Comparison of ENCODE assay signal across 8 cellular contexts in the genomic region with DNA sequence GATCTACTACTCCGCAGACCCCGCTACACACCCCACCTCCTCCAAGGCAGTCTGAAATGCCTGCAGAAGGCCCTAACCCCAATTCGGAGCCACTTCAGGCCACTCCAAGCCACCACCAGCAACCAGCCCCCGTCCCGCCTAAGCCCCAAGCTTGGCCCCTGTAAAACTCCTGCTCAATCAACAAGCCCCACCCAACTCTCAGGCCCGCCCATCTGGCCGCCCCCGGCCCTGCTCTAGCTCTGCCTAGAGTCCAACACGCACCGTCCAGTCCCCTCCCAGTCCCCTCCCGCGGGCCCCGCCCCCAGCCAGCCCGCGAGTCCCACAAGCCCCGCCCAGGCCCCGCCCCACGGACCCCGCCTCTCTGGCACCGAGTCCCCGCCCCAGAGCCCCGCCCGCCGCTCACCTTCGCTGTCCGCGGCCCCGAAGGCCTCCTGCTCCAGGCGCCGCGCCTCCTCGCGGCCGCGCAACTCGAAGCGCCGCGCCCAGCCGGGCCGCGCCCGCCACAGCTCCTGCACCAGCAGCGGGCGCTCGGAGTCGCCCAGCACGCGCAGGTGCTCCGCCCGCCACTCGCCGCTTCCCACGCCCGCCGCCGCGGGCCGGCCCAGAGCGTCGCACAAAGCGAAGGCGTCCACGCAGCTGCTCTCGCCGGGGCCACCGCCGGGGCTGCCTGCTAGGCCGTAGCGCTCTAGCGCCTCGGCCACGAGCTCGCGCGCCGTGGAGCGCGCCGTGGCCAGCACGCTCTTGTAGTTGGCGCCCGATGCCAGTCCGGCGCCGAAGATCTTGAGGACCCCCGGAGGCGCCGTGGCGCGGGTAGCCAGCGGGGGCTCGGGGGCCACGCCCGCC. TPM values are rescaled to one million over a fixed set of nuclear protein-coding genes. Genes with fewer than 3 reads are reported as not detected.
DNase-seq lines count a peak whose midpoint lies in the region; ATAC-seq, FAIRE-seq and TF ChIP-seq lines count a peak whose summit lies in the region.

No MANE protein-coding gene starts in this region.

- no peaks in the 10 kb centered on the region for H3K9me2 ChIP-seq in SU-DHL-6 (replicated peaks; ENCODE audit: insufficient read depth, low read length)

- H3K4me1 ChIP-seq in cardiac muscle cell (ENCODE audit: low read depth) (no peaks in the 10 kb centered on the region), parathyroid adenoma (no peaks in the 10 kb centered on the region), thyroid gland (peaks cover 5 to 24% of the 10 kb centered on the region in 2 donors)

- TF ChIP-seq CTCF in SU-DHL-6 (IDR thresholded peaks at IDR 0.05; ENCODE audit: insufficient read depth, low read length, poor library complexity, severe bottlenecking) (no peak), cardiac muscle cell (IDR thresholded peaks at IDR 0.05; ENCODE audit: low read depth, low read length) (peak; percentile 17), parathyroid adenoma (IDR thresholded peaks at IDR 0.05) (peak; percentile 25), thyroid gland (IDR thresholded peaks at IDR 0.05) (peak in 3 of 6 experiments; percentile 53 to 74 (median 63))

- H3K9me3 ChIP-seq in SU-DHL-6 (ENCODE audit: insufficient read depth, low read length) (no peaks in the 10 kb centered on the region), cardiac muscle cell (ENCODE audit: low read depth) (no peaks in the 10 kb centered on the region), parathyroid adenoma (ENCODE audit: control insufficient read depth, low read length) (no peaks in the 10 kb centered on the region), thyroid gland (no peaks in the 10 kb centered on the region)

- DNase-seq in DMS53 (lab: John Stamatoyannopoulos, UW) (peak; percentile 98), H54 (ENCODE audit: insufficient read length, low spot score) (peak; percentile 85), NCI-H1092 (lab: John Stamatoyannopoulos, UW) (peak; percentile 78), cardiac muscle cell (ENCODE audit: low read depth in 1 of 2, low spot score in 1 of 2) (peak; percentile 88 to 97), thyroid gland (peak; percentile 92 to 95)
- peak; percentile 93 for DNase-seq in activated naive CD8-positive, alpha-beta T cell treated with anti-CD3 and anti-CD28 coated beads, Interleukin-2, amount 10 ng/mL, durations not matched to agents 7 days and 5 days

- H3K4me2 ChIP-seq in SU-DHL-6 (ENCODE audit: low read depth, low read length, poor library complexity, severe bottlenecking), result peak overlapping the region; percentile 16
- peak overlapping the region; percentile 65 for H3K4me2 ChIP-seq in parathyroid adenoma (ENCODE audit: low read length)

- peak overlapping the region; percentile 61 for H3K27ac Mint-ChIP-seq in activated naive CD8-positive, alpha-beta T cell treated with anti-CD3 and anti-CD28 coated beads, Interleukin-2, amount 10 ng/mL, durations not matched to agents 7 days and 5 days

- no peak overlapping the region for H3K9ac ChIP-seq in SU-DHL-6 (ENCODE audit: low read length)
- peak overlapping the region; percentile 17 for H3K9ac ChIP-seq in parathyroid adenoma

- H3K36me3 ChIP-seq in SU-DHL-6 (ENCODE audit: low read length) (no peaks in the 10 kb centered on the region), cardiac muscle cell (no peaks in the 10 kb centered on the region), parathyroid adenoma (ENCODE audit: control insufficient read depth, insufficient read depth, low read length) (no peaks in the 10 kb centered on the region), thyroid gland (no peaks in the 10 kb centered on the region)

- POLR2A ChIA-PET in activated naive CD8-positive, alpha-beta T cell treated with anti-CD3 and anti-CD28 coated beads, Interleukin-2, amount 10 ng/mL, durations not matched to agents 7 days and 5 days (lab: Charles Lee), result interaction anchor here (0.7 to 2.4 kb wide), 6 partner anchors 11 to 93 kb away, joined by 3 to 9 read pairs (median 4); partner anchors contain the start of gene CA11

- H2AFZ ChIP-seq in SU-DHL-6 (ENCODE audit: low read depth, low read length, severe bottlenecking) (no peak overlapping the region), parathyroid adenoma (peak overlapping the region; percentile 92)

- H3K79me2 ChIP-seq in SU-DHL-6 (ENCODE audit: insufficient read depth, low read length), result no peaks in the 10 kb centered on the region
- no peaks in the 10 kb centered on the region for H3K79me2 ChIP-seq in parathyroid adenoma

- H3K27me3 ChIP-seq in SU-DHL-6 (ENCODE audit: low read length), result no peaks in the 10 kb centered on the region
- H3K27me3 ChIP-seq in cardiac muscle cell, result peaks cover 24% of the 10 kb centered on the region
- H3K27me3 ChIP-seq in parathyroid adenoma (ENCODE audit: control insufficient read depth, insufficient read depth, low read length), result no peaks in the 10 kb centered on the region
- no peaks in the 10 kb centered on the region for H3K27me3 ChIP-seq in thyroid gland

- no peak for FAIRE-seq in H54 (lab: Jason Lieb, UNC)

- no peaks in the 10 kb centered on the region for H3F3A ChIP-seq in SU-DHL-6 (ENCODE audit: insufficient read depth)

- TF ChIP-seq POLR2A in H54 (IDR thresholded peaks at IDR 0.05; ENCODE audit: low read depth, low read length) (no peak), thyroid gland (IDR thresholded peaks at IDR 0.05) (peak in 1 of 2 donors; percentile 61)

- H3K4me3 ChIP-seq in SU-DHL-6 (ENCODE audit: insufficient read depth, low read length, poor library complexity, severe bottlenecking) (no peak overlapping the region), cardiac muscle cell (peak overlapping the region; percentile 87), parathyroid adenoma (ENCODE audit: low read depth, low read length) (peak overlapping the region; percentile 41), thyroid gland (replicated peaks in 1 of 3) (peak overlapping the region in 2 of 3 donors; percentile 25 to 55)

- no peak overlapping the region for H3K27ac ChIP-seq in SU-DHL-6 (ENCODE audit: low read depth, low read length)
- H3K27ac ChIP-seq in cardiac muscle cell, result no peak overlapping the region
- H3K27ac ChIP-seq in parathyroid adenoma, result peak overlapping the region; percentile 50
- peak overlapping the region; percentile 54 to 74 (median 72) for H3K27ac ChIP-seq in thyroid gland

- 7 to 23% methylated on average over 5 to 8 of the region's 95 CpGs for WGBS in thyroid gland, 2 donors

- H4K20me1 ChIP-seq in SU-DHL-6 (ENCODE audit: low read depth, low read length), result no peaks in the 10 kb centered on the region

- H3K9me3 Mint-ChIP-seq in activated naive CD8-positive, alpha-beta T cell treated with anti-CD3 and anti-CD28 coated beads, Interleukin-2, amount 10 ng/mL, durations not matched to agents 7 days and 5 days, result no peaks in the 10 kb centered on the region

- peak overlapping the region; percentile 66 for H3K4me3 Mint-ChIP-seq in activated naive CD8-positive, alpha-beta T cell treated with anti-CD3 and anti-CD28 coated beads, Interleukin-2, amount 10 ng/mL, durations not matched to agents 7 days and 5 days

- intact Hi-C loops in thyroid gland (cut with DNase I), result no loop called here

- no peaks in the 10 kb centered on the region for H3K36me3 Mint-ChIP-seq in activated naive CD8-positive, alpha-beta T cell treated with anti-CD3 and anti-CD28 coated beads, Interleukin-2, amount 10 ng/mL, durations not matched to agents 7 days and 5 days

- peaks cover 23% of the 10 kb centered on the region for H3K27me3 Mint-ChIP-seq in activated naive CD8-positive, alpha-beta T cell treated with anti-CD3 and anti-CD28 coated beads, Interleukin-2, amount 10 ng/mL, durations not matched to agents 7 days and 5 days

- ATAC-seq in activated naive CD8-positive, alpha-beta T cell treated with anti-CD3 and anti-CD28 coated beads, Interleukin-2, amount 10 ng/mL, durations not matched to agents 7 days and 5 days (ENCODE audit: low read depth), result peak; percentile 97

- peaks cover 11% of the 10 kb centered on the region for H3K4me1 Mint-ChIP-seq in activated naive CD8-positive, alpha-beta T cell treated with anti-CD3 and anti-CD28 coated beads, Interleukin-2, amount 10 ng/mL, durations not matched to agents 7 days and 5 days

RNA-seq across cellular contexts. Expression of gene RASIP1, which starts 1.6 kb away (rescaled TPM):
- not detected for total RNA-seq in activated naive CD8-positive, alpha-beta T cell treated with anti-CD3 and anti-CD28 coated beads, Interleukin-2, amount 10 ng/mL, durations not matched to agents 7 days and 5 days
- 3.2 and 5.5 TPM in 2 replicates for total RNA-seq in cardiac muscle cell
- polyA plus RNA-seq in cardiac muscle cell, result 1.5 and 2.9 TPM in 2 replicates
- 10 to 100 TPM in 2 of 4 donors, 1 to 10 TPM in 2; 9.7 to 25.8 (median 14.0) TPM for total RNA-seq in thyroid gland

RNA-seq across cellular contexts. Expression of gene IZUMO1, which starts 7.9 kb away (rescaled TPM):
- total RNA-seq in activated naive CD8-positive, alpha-beta T cell treated with anti-CD3 and anti-CD28 coated beads, Interleukin-2, amount 10 ng/mL, durations not matched to agents 7 days and 5 days, result not detected
- not detected in 2 replicates for total RNA-seq in cardiac muscle cell
- polyA plus RNA-seq in cardiac muscle cell, result 0.94 TPM in 1 of 2 replicates, not detected in the other
- total RNA-seq in thyroid gland, result 1 to 10 TPM in 2 of 4 donors, not detected in 2; 1.1 TPM

RNA-seq across cellular contexts. Expression of gene FUT1, which starts 13.7 kb away (rescaled TPM):
- total RNA-seq in activated naive CD8-positive, alpha-beta T cell treated with anti-CD3 and anti-CD28 coated beads, Interleukin-2, amount 10 ng/mL, durations not matched to agents 7 days and 5 days, result under 1 TPM; 0.14 to 0.22 TPM
- 0.14 and 0.21 TPM in 2 replicates for total RNA-seq in cardiac muscle cell
- polyA plus RNA-seq in cardiac muscle cell, result not detected in 2 replicates
- total RNA-seq in thyroid gland, result 1 to 10 TPM; 1.7 to 3.0 (median 2.0) TPM

RNA-seq across cellular contexts. Expression of gene FGF21, which starts 16.5 kb away (rescaled TPM):
- not detected for total RNA-seq in activated naive CD8-positive, alpha-beta T cell treated with anti-CD3 and anti-CD28 coated beads, Interleukin-2, amount 10 ng/mL, durations not matched to agents 7 days and 5 days
- total RNA-seq in cardiac muscle cell (not detected in 2 replicates), thyroid gland (not detected)
- polyA plus RNA-seq in cardiac muscle cell, result not detected in 2 replicates

RNA-seq across cellular contexts. Expression of gene MAMSTR, which starts 19.3 kb away (rescaled TPM):
- 1 to 10 TPM; 1.5 to 2.1 TPM for total RNA-seq in activated naive CD8-positive, alpha-beta T cell treated with anti-CD3 and anti-CD28 coated beads, Interleukin-2, amount 10 ng/mL, durations not matched to agents 7 days and 5 days
- total RNA-seq in cardiac muscle cell (3.5 and 4.7 TPM in 2 replicates), thyroid gland (under 1 TPM in 3 of 4 donors, not detected in 1; 0.29 to 0.67 (median 0.54) TPM)
- polyA plus RNA-seq in cardiac muscle cell, result 6.1 and 6.3 TPM in 2 replicates

Comparison
In these comparisons a context has a peak if more than half of its experiments do, and no peak if none do; other contexts are left out.
1. H3K27ac ChIP-seq: peak in parathyroid adenoma (single experiment) and thyroid gland (3 of 3); none in SU-DHL-6 (single experiment) and cardiac muscle cell (single experiment).
2. Peak in every context shown above with its lines, with median percentiles within 50 percentile points of each other: DNase-seq.